In the genomic region with DNA sequence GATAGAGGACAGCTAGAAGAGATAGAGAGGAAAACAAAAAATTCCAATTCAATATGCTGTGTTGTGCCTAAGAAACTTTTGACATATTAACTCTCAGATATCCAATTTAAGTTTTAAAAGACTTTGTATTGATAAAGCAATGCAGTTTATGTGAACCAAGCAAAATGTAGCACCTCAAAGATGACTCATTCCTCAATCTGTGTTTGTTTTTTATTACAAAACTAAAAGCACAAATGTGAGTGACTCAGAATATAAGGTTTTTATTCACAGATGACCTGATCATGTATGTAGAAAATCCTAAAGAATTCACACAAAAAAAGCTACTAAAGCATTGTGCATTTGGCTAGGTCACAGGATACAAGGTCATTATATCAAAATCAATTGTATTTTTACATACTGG, we compare ENCODE assay signal across 21 cellular contexts. TPM values are rescaled to one million over a fixed set of nuclear protein-coding genes. Genes with fewer than 3 reads are reported as not detected.
DNase-seq lines count a peak whose midpoint lies in the region; ATAC-seq, FAIRE-seq and TF ChIP-seq lines count a peak whose summit lies in the region.
"Had no signal": no experiment of that assay in that cellular context is flagged by ENCODE, and none has a peak within 500 bp of the region (broad histone marks: within the 10 kb centered on the region; RNA-seq: fewer than 3 reads in every experiment).

No MANE protein-coding gene starts in this region.

- dilution Hi-C loops in IMR-90 (cut with HindIII; ENCODE audit: low sequenced_read_pairs, unreplicated experiment) = no loop called here
- dilution Hi-C loops in endothelial cell of umbilical vein (cut with MboI; ENCODE audit: extremely low pct_ligation_motif_present, low sequenced_read_pairs) = no loop called here

- TF ChIP-seq CTCF in MCF 10A (IDR thresholded peaks at IDR 0.05; ENCODE audit: unreplicated experiment) = no peak
- TF ChIP-seq CTCF in breast epithelium (IDR thresholded peaks at IDR 0.05) = no peak
- TF ChIP-seq CTCF in IMR-90 (conservative IDR thresholded peaks at IDR 0.05; ENCODE audit: low read depth, low read length) = no peak
- TF ChIP-seq CTCF in endothelial cell of umbilical vein (IDR thresholded peaks at IDR 0.05; ENCODE audit: extremely low read depth in 1 of 2, insufficient read depth in 1 of 2, low read depth in 1 of 2, low read length in 2 of 2) = no peak
- no peak for TF ChIP-seq CTCF in colonic mucosa (IDR thresholded peaks at IDR 0.05)
- no peak for TF ChIP-seq CTCF in uterus (IDR thresholded peaks at IDR 0.05)

- no peak overlapping the region for H3K4me3 Mint-ChIP-seq in MCF 10A (ENCODE audit: unreplicated experiment)
- no peak overlapping the region for H3K4me3 Mint-ChIP-seq in stimulated activated effector memory CD8-positive, alpha-beta T cell treated with anti-CD3 and anti-CD28 coated beads, Interleukin-12 subunit alpha, Interleukin-12 subunit beta, amount 100 ng/mL, for 72 hours
- H3K4me3 Mint-ChIP-seq: activated naive CD8-positive, alpha-beta T cell treated with anti-CD3 and anti-CD28 coated beads, Interleukin-2, amount 50 U/mL, for 24 hours; GM23338; neural progenitor cell had no signal

- no peaks in the 10 kb centered on the region for H4K20me1 ChIP-seq in IMR-90 (ENCODE audit: insufficient read depth, low read length)
- no peaks in the 10 kb centered on the region for H4K20me1 ChIP-seq in endothelial cell of umbilical vein (replicated peaks; ENCODE audit: control insufficient read depth, extremely low read depth, insufficient read depth, low read length)

- H3K27me3 Mint-ChIP-seq in MCF 10A (ENCODE audit: insufficient read depth, unreplicated experiment) = no peaks in the 10 kb centered on the region
- H3K27me3 Mint-ChIP-seq: activated naive CD8-positive, alpha-beta T cell treated with anti-CD3 and anti-CD28 coated beads, Interleukin-2, amount 50 U/mL, for 24 hours had no signal

- no peaks in the 10 kb centered on the region for H3K27me3 ChIP-seq in breast epithelium
- H3K27me3 ChIP-seq in IMR-90 (ENCODE audit: control insufficient read depth, insufficient read depth, low read length) = no peaks in the 10 kb centered on the region; the same call in 1 of the 2 replicates
- no peaks in the 10 kb centered on the region for H3K27me3 ChIP-seq in endothelial cell of umbilical vein (ENCODE audit: control insufficient read depth in 2 of 2, insufficient read depth in 2 of 2, low read length in 2 of 2)
- H3K27me3 ChIP-seq in colonic mucosa = no peaks in the 10 kb centered on the region
- no peaks in the 10 kb centered on the region for H3K27me3 ChIP-seq in uterus
- H3K27me3 ChIP-seq: cardiac muscle cell, neural progenitor cell, tibial nerve had no signal

- H3K27ac ChIP-seq in breast epithelium (no peak overlapping the region), IMR-90 (ENCODE audit: insufficient read depth, low read length) (no peak overlapping the region), endothelial cell of umbilical vein (ENCODE audit: insufficient read depth, low read depth, low read length) (no peak overlapping the region), colonic mucosa (no peak overlapping the region), uterus (no peak overlapping the region)
- H3K27ac ChIP-seq: cardiac muscle cell, neural progenitor cell, tibial nerve had no signal

- no peaks in the 10 kb centered on the region for H3K9me3 ChIP-seq in breast epithelium
- H3K9me3 ChIP-seq in IMR-90 (ENCODE audit: control insufficient read depth, insufficient read depth, low read length) = no peaks in the 10 kb centered on the region
- no peaks in the 10 kb centered on the region for H3K9me3 ChIP-seq in endothelial cell of umbilical vein (replicated peaks; ENCODE audit: control insufficient read depth, insufficient read depth, low read length)
- H3K9me3 ChIP-seq in colonic mucosa = no peaks in the 10 kb centered on the region
- peaks cover 0 to 3% of the 10 kb centered on the region in 2 donors for H3K9me3 ChIP-seq in uterus
- H3K9me3 ChIP-seq: tibial nerve had no signal

- peaks cover 20% of the 10 kb centered on the region for H3K4me1 Mint-ChIP-seq in MCF 10A (ENCODE audit: insufficient read depth, unreplicated experiment)
- H3K4me1 Mint-ChIP-seq in stimulated activated effector memory CD8-positive, alpha-beta T cell treated with anti-CD3 and anti-CD28 coated beads, Interleukin-12 subunit alpha, Interleukin-12 subunit beta, amount 100 ng/mL, for 72 hours = peaks cover 42% of the 10 kb centered on the region
- H3K4me1 Mint-ChIP-seq: GM23338, neural progenitor cell had no signal

- H3K4me2 ChIP-seq in IMR-90 (ENCODE audit: low read depth, low read length) (no peak overlapping the region), endothelial cell of umbilical vein (ENCODE audit: insufficient read depth, low read length) (no peak overlapping the region)
- H3K4me2 ChIP-seq: GM23338, neural progenitor cell had no signal

- no peak overlapping the region for H3K23ac ChIP-seq in IMR-90 (ENCODE audit: low read depth, low read length)

- no peaks in the 10 kb centered on the region for H3K79me2 ChIP-seq in endothelial cell of umbilical vein (ENCODE audit: control insufficient read depth, insufficient read depth, low read length)

- in situ Hi-C loops in IMR-90 (cut with MboI; ENCODE audit: low sequenced_read_pairs) = no loop called here

- no peak overlapping the region for H4K91ac ChIP-seq in IMR-90 (ENCODE audit: insufficient read depth, low read depth, low read length)

- BruUV-seq in MCF 10A (replicated peaks; lab: Mats Ljungman, UMichigan) (no TSS peak), IMR-90 (replicated peaks; lab: Mats Ljungman, UMichigan) (no TSS peak), endothelial cell of umbilical vein (replicated peaks; lab: Mats Ljungman, UMichigan) (no TSS peak)

- H3K9me1 ChIP-seq in IMR-90 (ENCODE audit: insufficient read depth, low read length) (no peaks in the 10 kb centered on the region), endothelial cell of umbilical vein (replicated peaks; ENCODE audit: control insufficient read depth, extremely low read depth, insufficient read depth, low read length) (no peaks in the 10 kb centered on the region)

- no peak overlapping the region for H4K5ac ChIP-seq in IMR-90 (ENCODE audit: low read depth, low read length)

- no peak for TF ChIP-seq RAD21 in IMR-90 (IDR thresholded peaks at IDR 0.05; ENCODE audit: low read length)

- TF ChIP-seq POLR2A in breast epithelium (IDR thresholded peaks at IDR 0.05) (no peak), IMR-90 (IDR thresholded peaks at IDR 0.05; ENCODE audit: low read depth, low read length) (no peak), endothelial cell of umbilical vein (IDR thresholded peaks at IDR 0.05; ENCODE audit: low read depth, low read length) (no peak), uterus (IDR thresholded peaks at IDR 0.05) (no peak)

- no peak overlapping the region for H3K56ac ChIP-seq in IMR-90 (ENCODE audit: extremely low read depth, insufficient read depth, low read length)

- no peak overlapping the region for H4K8ac ChIP-seq in IMR-90 (ENCODE audit: low read depth in 2 of 2, low read length in 2 of 2)

- H3K9me3 Mint-ChIP-seq in MCF 10A (ENCODE audit: unreplicated experiment) = no peaks in the 10 kb centered on the region
- no peaks in the 10 kb centered on the region for H3K9me3 Mint-ChIP-seq in stimulated activated effector memory CD8-positive, alpha-beta T cell treated with anti-CD3 and anti-CD28 coated beads, Interleukin-12 subunit alpha, Interleukin-12 subunit beta, amount 100 ng/mL, for 72 hours
- H3K9me3 Mint-ChIP-seq: activated naive CD8-positive, alpha-beta T cell treated with anti-CD3 and anti-CD28 coated beads, Interleukin-2, amount 50 U/mL, for 24 hours; GM23338; neural progenitor cell had no signal

- H3K79me1 ChIP-seq in IMR-90 (ENCODE audit: low read depth in 1 of 2, low read length in 2 of 2) = no peaks in the 10 kb centered on the region

- peaks cover 0 to 3% of the 10 kb centered on the region in 2 donors for H3K4me1 ChIP-seq in breast epithelium
- H3K4me1 ChIP-seq in IMR-90 (ENCODE audit: control insufficient read depth, insufficient read depth, low read length) = no peaks in the 10 kb centered on the region
- H3K4me1 ChIP-seq in endothelial cell of umbilical vein (ENCODE audit: control insufficient read depth, extremely low read depth, insufficient read depth, low read length) = peaks cover 12% of the 10 kb centered on the region
- H3K4me1 ChIP-seq in colonic mucosa = no peaks in the 10 kb centered on the region
- H3K4me1 ChIP-seq in uterus = no peaks in the 10 kb centered on the region
- H3K4me1 ChIP-seq: neural progenitor cell, tibial nerve had no signal

- no peaks in the 10 kb centered on the region for H3K36me3 Mint-ChIP-seq in MCF 10A (ENCODE audit: insufficient read depth, unreplicated experiment)
- H3K36me3 Mint-ChIP-seq in stimulated activated effector memory CD8-positive, alpha-beta T cell treated with anti-CD3 and anti-CD28 coated beads, Interleukin-12 subunit alpha, Interleukin-12 subunit beta, amount 100 ng/mL, for 72 hours = peaks cover 84% of the 10 kb centered on the region
- H3K36me3 Mint-ChIP-seq: neural progenitor cell had no signal

- no peak overlapping the region for H2AK5ac ChIP-seq in IMR-90 (ENCODE audit: low read depth, low read length)

- intact Hi-C loops in MCF 10A (cut with micrococcal nuclease) (no loop called here), breast epithelium (cut with DNase I; ENCODE audit: low total_unique reads) (no loop called here), IMR-90 (cut with micrococcal nuclease) (no loop called here), endothelial cell of umbilical vein (cut with micrococcal nuclease) (no loop called here), colonic mucosa (cut with DNase I) (no loop called here), uterus (cut with DNase I; ENCODE audit: low total_unique reads) (no loop called here)

- CTCF ChIA-PET in MCF 10A (lab: Yijun Ruan, JAX) = interaction anchor here (4.7 kb wide), 1 partner anchor 103 kb away, joined by 27 read pairs; a partner anchor contains a TSS
- CTCF ChIA-PET in IMR-90 (lab: Yijun Ruan, JAX) = no interaction called here
- CTCF ChIA-PET in endothelial cell of umbilical vein (lab: Charles Lee) = no interaction called here

- peak; percentile 35; the same call in 1 of the 2 replicates for ATAC-seq in IMR-90 (ENCODE audit: low read depth)
- ATAC-seq in stimulated activated effector memory CD8-positive, alpha-beta T cell treated with anti-CD3 and anti-CD28 coated beads, Interleukin-12 subunit alpha, Interleukin-12 subunit beta, amount 100 ng/mL, for 72 hours = peak; percentile 63
- ATAC-seq: activated naive CD8-positive, alpha-beta T cell treated with anti-CD3 and anti-CD28 coated beads, Interleukin-2, amount 50 U/mL, for 24 hours; GM23338; Right ventricle myocardium inferior had no signal

- H2BK120ac ChIP-seq in IMR-90 (ENCODE audit: low read depth, low read length) = no peak overlapping the region

- no peak overlapping the region for H3K4ac ChIP-seq in IMR-90 (ENCODE audit: low read depth, low read length)

- no peak overlapping the region for H3K14ac ChIP-seq in IMR-90 (replicated peaks; ENCODE audit: low read depth, low read length)

- peak overlapping the region; percentile 31 for H3K27ac Mint-ChIP-seq in MCF 10A (ENCODE audit: low read depth, unreplicated experiment)
- peak overlapping the region; percentile 10 for H3K27ac Mint-ChIP-seq in stimulated activated effector memory CD8-positive, alpha-beta T cell treated with anti-CD3 and anti-CD28 coated beads, Interleukin-12 subunit alpha, Interleukin-12 subunit beta, amount 100 ng/mL, for 72 hours
- H3K27ac Mint-ChIP-seq: GM23338, neural progenitor cell had no signal

- FAIRE-seq in endothelial cell of umbilical vein (lab: Jason Lieb, UNC) = no peak

- H2AFZ ChIP-seq in IMR-90 (replicated peaks; ENCODE audit: low read length, poor library complexity) = no peak overlapping the region
- no peak overlapping the region for H2AFZ ChIP-seq in endothelial cell of umbilical vein (ENCODE audit: low read depth, low read length)
- H2AFZ ChIP-seq: GM23338, neural progenitor cell had no signal

- POLR2A ChIA-PET in MCF 10A (lab: Yijun Ruan, JAX) = interaction anchor here (0.6 to 3.2 kb wide), 4 partner anchors 8 to 103 kb away, joined by 3 to 14 read pairs (median 6); a partner anchor contains a TSS
- POLR2A ChIA-PET in IMR-90 (lab: Charles Lee; ENCODE audit: unreplicated experiment) = no interaction called here
- POLR2A ChIA-PET in endothelial cell of umbilical vein (lab: Charles Lee) = interaction anchor here (1.0 kb wide), 1 partner anchor 11 kb away, joined by 3 read pairs; a partner anchor contains a TSS

- H3K36me3 ChIP-seq in breast epithelium (no peaks in the 10 kb centered on the region), IMR-90 (ENCODE audit: control insufficient read depth, insufficient read depth, low read length) (no peaks in the 10 kb centered on the region), endothelial cell of umbilical vein (ENCODE audit: control insufficient read depth in 2 of 2, extremely low read depth in 1 of 2, insufficient read depth in 2 of 2, low read length in 2 of 2) (peaks cover under 1 to 6% of the 10 kb centered on the region in 2 experiments), colonic mucosa (no peaks in the 10 kb centered on the region), uterus (no peaks in the 10 kb centered on the region)
- H3K36me3 ChIP-seq: cardiac muscle cell, neural progenitor cell had no signal

- no peak overlapping the region for H2BK15ac ChIP-seq in IMR-90 (ENCODE audit: low read depth, low read length)

- no peak overlapping the region for H2BK20ac ChIP-seq in IMR-90 (ENCODE audit: low read depth, low read length)

- H2AK9ac ChIP-seq in IMR-90 (replicated peaks; ENCODE audit: low read depth, low read length, poor library complexity) = no peak overlapping the region

- H3K4me3 ChIP-seq in breast epithelium = no peak overlapping the region
- no peak overlapping the region for H3K4me3 ChIP-seq in IMR-90 (ENCODE audit: insufficient read depth, low read depth, low read length)
- no peak overlapping the region for H3K4me3 ChIP-seq in endothelial cell of umbilical vein (replicated peaks in 1 of 3; ENCODE audit: insufficient read depth in 1 of 3, low read depth in 1 of 3, low read length in 3 of 3)
- H3K4me3 ChIP-seq in colonic mucosa = no peak overlapping the region
- H3K4me3 ChIP-seq in uterus = no peak overlapping the region
- H3K4me3 ChIP-seq: cardiac muscle cell, GM23338, neural progenitor cell, tibial nerve had no signal

- H2BK5ac ChIP-seq in IMR-90 (ENCODE audit: low read depth, low read length, poor library complexity, severe bottlenecking) = no peak overlapping the region

- H3K18ac ChIP-seq in IMR-90 (ENCODE audit: low read depth, low read length) = no peak overlapping the region

- no peak overlapping the region for H3K9ac ChIP-seq in IMR-90 (ENCODE audit: low read depth, low read length)
- no peak overlapping the region for H3K9ac ChIP-seq in endothelial cell of umbilical vein (replicated peaks; ENCODE audit: extremely low read depth, insufficient read depth, low read length)
- no peak overlapping the region for H3K9ac ChIP-seq in colonic mucosa (ENCODE audit: low read depth in 2 of 2, low read length in 2 of 2)
- H3K9ac ChIP-seq: neural progenitor cell had no signal

- DNase-seq in MCF 10A (ENCODE audit: unreplicated experiment) = peak; percentile 47
- DNase-seq in breast epithelium (ENCODE audit: low spot score in 2 of 2) = no peak
- DNase-seq in IMR-90 = peak; percentile 22
- peak; percentile 13 for DNase-seq in endothelial cell of umbilical vein (ENCODE audit: low read depth, low spot score)
- no peak for DNase-seq in stimulated activated effector memory CD8-positive, alpha-beta T cell treated with anti-CD3 and anti-CD28 coated beads, Interleukin-12 subunit alpha, Interleukin-12 subunit beta, amount 100 ng/mL, for 72 hours (ENCODE audit: low spot score in 2 of 2)
- DNase-seq in colonic mucosa = no peak
- DNase-seq in uterus = no peak
- no peak for DNase-seq in kidney tubule cell (ENCODE audit: low spot score)
- DNase-seq: activated CD4-positive, alpha-beta T cell treated with anti-CD3 and anti-CD28 coated beads, Interleukin-2, amount 50 U/mL, for 48 hours; activated naive CD8-positive, alpha-beta T cell treated with anti-CD3 and anti-CD28 coated beads, Interleukin-2, amount 50 U/mL, for 24 hours; effector CD8-positive, alpha-beta T cell; midbrain; NCI-H187 treated with DMSO at 0.1 percent for 48 hours; NCI-H345; stimulated activated naive CD4-positive, alpha-beta T cell had no signal

RNA-seq across cellular contexts. Expression of a gene that starts 11.1 kb away (rescaled TPM):
- total RNA-seq in MCF 10A (2022) (1.6 and 2.5 TPM in 2 replicates), breast epithelium (100 to 1,000 TPM in 1 of 3 donors, 10 to 100 TPM in 2; 37.8 to 144 (median 42.6) TPM), IMR-90 (2012; rRNA removed) (0.54 and 0.56 TPM in 2 replicates), endothelial cell of umbilical vein (63.5 and 68.5 TPM in 2 replicates), colonic mucosa (1 to 10 TPM; 9.2 to 10.0 TPM), uterus (10 to 100 TPM; 12.2 to 28.8 (median 16.9) TPM)
- polyA plus RNA-seq in IMR-90 (2012; rRNA removed) (0.67 and 1.1 TPM in 2 replicates), endothelial cell of umbilical vein (43.7 and 51.9 TPM in 2 replicates)
- polyA plus RNA-seq in IMR-90 (2012; cell fraction: cytosol; rRNA removed) = 0.41 and 0.54 TPM in 2 replicates
- 1.0 and 2.6 TPM in 2 replicates for polyA plus RNA-seq in IMR-90 (2012; cell fraction: nucleus; rRNA removed; ENCODE audit: low replicate concordance)
- polyA plus RNA-seq in endothelial cell of umbilical vein (2011; cell fraction: cytosol; rRNA removed) = 51.7 and 51.9 TPM in 2 replicates
- polyA plus RNA-seq in endothelial cell of umbilical vein (2011; cell fraction: nucleus; rRNA removed) = 113 and 135 TPM in 2 replicates
- 88.9 and 103 TPM in 2 replicates for polyA plus RNA-seq in endothelial cell of umbilical vein (2012)
- polyA minus RNA-seq in endothelial cell of umbilical vein = 46.0 and 51.9 TPM in 2 replicates
- not detected for polyA minus RNA-seq in endothelial cell of umbilical vein (2011; cell fraction: cytosol; rRNA and poly(A)+ RNA removed)
- 36.4 and 41.8 TPM in 2 replicates for polyA minus RNA-seq in endothelial cell of umbilical vein (2011; cell fraction: nucleus; rRNA and poly(A)+ RNA removed)

RNA-seq across cellular contexts. Expression of a gene that starts 56.5 kb away (rescaled TPM):
- total RNA-seq in MCF 10A (2022) (not detected in 2 replicates), breast epithelium (not detected), IMR-90 (2012; rRNA removed) (not detected in 2 replicates), endothelial cell of umbilical vein (not detected in 2 replicates), colonic mucosa (not detected), uterus (under 1 TPM in 2 of 4 donors, not detected in 2; 0.06 to 0.21 TPM)
- polyA plus RNA-seq in IMR-90 (2012; rRNA removed) (not detected in 2 replicates), endothelial cell of umbilical vein (not detected in 2 replicates)
- polyA plus RNA-seq in IMR-90 (2012; cell fraction: cytosol; rRNA removed) = not detected in 2 replicates
- not detected in 2 replicates for polyA plus RNA-seq in IMR-90 (2012; cell fraction: nucleus; rRNA removed; ENCODE audit: low replicate concordance)
- not detected in 2 replicates for polyA plus RNA-seq in endothelial cell of umbilical vein (2011; cell fraction: cytosol; rRNA removed)
- polyA plus RNA-seq in endothelial cell of umbilical vein (2011; cell fraction: nucleus; rRNA removed) = not detected in 2 replicates
- polyA plus RNA-seq in endothelial cell of umbilical vein (2012) = not detected in 2 replicates
- not detected in 2 replicates for polyA minus RNA-seq in endothelial cell of umbilical vein
- not detected for polyA minus RNA-seq in endothelial cell of umbilical vein (2011; cell fraction: cytosol; rRNA and poly(A)+ RNA removed)
- not detected in 2 replicates for polyA minus RNA-seq in endothelial cell of umbilical vein (2011; cell fraction: nucleus; rRNA and poly(A)+ RNA removed)
- total RNA-seq: Daoy, tibial nerve had no signal
- polyA plus RNA-seq: GM23338 had no signal

Comparison
In these comparisons a context has a peak if more than half of its experiments do, and no peak if none do; other contexts are left out.
1. DNase-seq: peak in MCF 10A (single experiment), IMR-90 (single experiment) and endothelial cell of umbilical vein (single experiment); none in breast epithelium (0 of 2), stimulated activated effector memory CD8-positive, alpha-beta T cell treated with anti-CD3 and anti-CD28 coated beads, Interleukin-12 subunit alpha, Interleukin-12 subunit beta, amount 100 ng/mL, for 72 hours (0 of 2), colonic mucosa (single experiment), uterus (0 of 2) and kidney tubule cell (single experiment).